14 cellular contexts compared by ENCODE assay signal in the genomic region with DNA sequence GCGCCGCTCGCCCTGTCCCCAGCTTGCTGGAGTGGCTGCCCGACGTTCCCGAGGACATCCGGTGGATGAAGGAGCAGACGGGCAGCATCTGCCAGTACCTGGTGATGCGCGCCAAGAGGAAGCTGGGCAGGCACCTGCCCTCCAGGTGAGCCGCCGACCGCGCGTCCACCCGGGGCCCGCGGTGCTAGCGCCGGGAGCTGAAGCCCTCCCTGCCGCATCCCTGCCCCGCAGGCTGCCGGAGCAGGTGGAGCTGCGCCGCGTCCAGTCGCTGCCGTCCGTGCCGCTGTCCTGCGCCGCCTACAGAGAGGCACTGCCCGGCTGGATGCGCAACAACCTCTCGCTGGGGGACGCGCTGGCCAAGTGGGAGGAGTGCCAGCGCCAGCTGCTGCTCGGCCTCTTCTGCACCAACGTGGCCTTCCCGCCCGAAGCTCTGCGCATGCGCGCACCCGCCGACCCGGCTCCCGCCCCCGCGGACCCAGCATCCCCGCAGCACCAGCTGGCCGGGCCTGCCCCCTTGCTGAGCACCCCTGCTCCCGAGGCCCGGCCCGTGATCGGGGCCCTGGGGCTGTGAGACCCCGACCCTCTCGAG. TPM values are rescaled to one million over a fixed set of nuclear protein-coding genes. Genes with fewer than 3 reads are reported as not detected.
A peak's percentile ranks its signal among the peaks of the same experiment; 100 is the strongest.
DNase-seq lines count a peak whose midpoint lies in the region; ATAC-seq and TF ChIP-seq lines count a peak whose summit lies in the region.
"Had no signal": no experiment of that assay in that cellular context is flagged by ENCODE, and none has a peak within 500 bp of the region (broad histone marks: within the 10 kb centered on the region; RNA-seq: fewer than 3 reads in every experiment).

No MANE protein-coding gene starts in this region.

- H3K9me3 ChIP-seq in PC-3 (ENCODE audit: low read length) (no peaks in the 10 kb centered on the region), mesenchymal stem cell (ENCODE audit: control insufficient read depth, low read length) (no peaks in the 10 kb centered on the region)

- H3K4me1 Mint-ChIP-seq in mesothelial cell of epicardium: peaks cover 25% of the 10 kb centered on the region
- peaks cover 37% of the 10 kb centered on the region for H3K4me1 Mint-ChIP-seq in activated T-cell treated with anti-CD3 and anti-CD28 coated beads, Interleukin-2, amount 50 U/mL, for 24 hours (ENCODE audit: low read depth)

- H3K27me3 ChIP-seq in PC-3 (ENCODE audit: low read length) (no peaks in the 10 kb centered on the region), mesenchymal stem cell (ENCODE audit: control insufficient read depth in 1 of 2, insufficient read depth in 1 of 2, low read length in 2 of 2) (peaks cover 0 to 17% of the 10 kb centered on the region in 2 experiments)

- H2BK15ac ChIP-seq in mesenchymal stem cell (ENCODE audit: low read depth, poor library complexity, severe bottlenecking): no peak overlapping the region

- H3K36me3 ChIP-seq in PC-3 (ENCODE audit: low read depth, low read length) (no peaks in the 10 kb centered on the region), mesenchymal stem cell (ENCODE audit: control insufficient read depth in 1 of 2, insufficient read depth in 2 of 2, low read depth in 1 of 2, low read length in 2 of 2) (peaks cover 25 to 48% of the 10 kb centered on the region in 2 experiments)

- intact Hi-C loops in PC-3 (cut with micrococcal nuclease): no loop called here

- H4K20me1 ChIP-seq in PC-3 (ENCODE audit: low read length): peaks cover 13% of the 10 kb centered on the region; the same call in 1 of the 2 replicates

- no peak overlapping the region for H3K18ac ChIP-seq in mesenchymal stem cell (ENCODE audit: low read depth in 1 of 2, low read length in 2 of 2)

- H3K4me2 ChIP-seq in PC-3 (ENCODE audit: low read length): no peak overlapping the region
- H3K4me2 ChIP-seq in mesenchymal stem cell (ENCODE audit: low read length, poor library complexity, severe bottlenecking): no peak overlapping the region
- H3K4me2 ChIP-seq: smooth muscle cell had no signal

- H2BK12ac ChIP-seq in mesenchymal stem cell (ENCODE audit: low read length in 2 of 2): no peak overlapping the region

- H3K4me3 ChIP-seq in PC-3 (ENCODE audit: low read length): no peak overlapping the region
- H3K4me3 ChIP-seq in mesenchymal stem cell (ENCODE audit: insufficient read depth in 1 of 2, low read depth in 1 of 2, low read length in 2 of 2): no peak overlapping the region
- H3K4me3 ChIP-seq: lung, smooth muscle cell had no signal

- H3K79me1 ChIP-seq in mesenchymal stem cell (replicated peaks; ENCODE audit: low read length, poor library complexity, severe bottlenecking): peaks cover 20% of the 10 kb centered on the region

- DNase-seq in Ammon's horn (ENCODE audit: low spot score) (peak; percentile 74), NCI-H1092 (lab: John Stamatoyannopoulos, UW) (peak; percentile 82), PC-3 (no peak), mesenchymal stem cell (no peak), mesothelial cell of epicardium (ENCODE audit: low spot score in 2 of 2, unreplicated experiment in 2 of 2) (no peak)
- no peak for DNase-seq in activated effector memory CD4-positive, alpha-beta T cell treated with Interleukin-2 at 50 U/mL for 16 hours
- DNase-seq in activated T-cell treated with anti-CD3 and anti-CD28 coated beads, Interleukin-2, amount 50 U/mL, for 24 hours: no peak
- DNase-seq: activated naive CD4-positive, alpha-beta T cell; DND-41; occipital lobe had no signal

- no peak for ATAC-seq in PC-3
- ATAC-seq in HG03196 (IDR thresholded peaks at IDR 0.05; ENCODE audit: unreplicated experiment): no peak

- H3K9me2 ChIP-seq in PC-3 (replicated peaks; ENCODE audit: low read length): no peaks in the 10 kb centered on the region

- peaks cover 25% of the 10 kb centered on the region for H3K27me3 Mint-ChIP-seq in mesothelial cell of epicardium (ENCODE audit: low read depth)
- H3K27me3 Mint-ChIP-seq in activated T-cell treated with anti-CD3 and anti-CD28 coated beads, Interleukin-2, amount 50 U/mL, for 24 hours: peaks cover 24% of the 10 kb centered on the region

- H3K14ac ChIP-seq in mesenchymal stem cell (ENCODE audit: low read length in 2 of 2): no peak overlapping the region

- H3K27ac ChIP-seq in PC-3 (ENCODE audit: low read length): peak overlapping the region; percentile 74
- no peak overlapping the region for H3K27ac ChIP-seq in mesenchymal stem cell (ENCODE audit: low read length, poor library complexity, severe bottlenecking)

- no peak overlapping the region for H4K8ac ChIP-seq in mesenchymal stem cell (ENCODE audit: low read length)

- H3K4me1 ChIP-seq in PC-3 (ENCODE audit: insufficient read depth, low read length) (peaks cover 51% of the 10 kb centered on the region), mesenchymal stem cell (ENCODE audit: control insufficient read depth, insufficient read depth, low read depth, low read length) (peaks cover 62% of the 10 kb centered on the region)

- no TSS peak for BruUV-seq in PC-3 (replicated peaks; lab: Mats Ljungman, UMichigan)

- H2BK120ac ChIP-seq in mesenchymal stem cell (ENCODE audit: low read depth, low read length): no peak overlapping the region

- no peak overlapping the region for H2AK5ac ChIP-seq in mesenchymal stem cell (ENCODE audit: low read length, severe bottlenecking)

- TF ChIP-seq CTCF in PC-3 (conservative IDR thresholded peaks at IDR 0.05; ENCODE audit: low read depth, low read length) (no peak), mesothelial cell of epicardium (IDR thresholded peaks at IDR 0.05; ENCODE audit: unreplicated experiment) (no peak)

- no peak overlapping the region for H2BK5ac ChIP-seq in mesenchymal stem cell (ENCODE audit: low read depth, low read length, poor library complexity, severe bottlenecking)

- no peak overlapping the region for H3K4ac ChIP-seq in mesenchymal stem cell (ENCODE audit: low read depth in 1 of 2, low read length in 2 of 2)

- H3K9ac ChIP-seq in PC-3 (ENCODE audit: low read length) (no peak overlapping the region), mesenchymal stem cell (ENCODE audit: low read length) (no peak overlapping the region)

- POLR2A ChIA-PET in PC-3 (lab: Charles Lee; ENCODE audit: unreplicated experiment): no interaction called here

- H3F3A ChIP-seq in PC-3 (ENCODE audit: low read length, unreplicated experiment): no peaks in the 10 kb centered on the region

- no peak overlapping the region for H2AFZ ChIP-seq in PC-3 (ENCODE audit: low read length)
- no peak overlapping the region for H2AFZ ChIP-seq in mesenchymal stem cell (ENCODE audit: low read depth, low read length)

- WGBS in mesenchymal stem cell: 97% methylated on average over 56 of the region's 59 CpGs

- CTCF ChIA-PET in PC-3 (lab: Charles Lee): no interaction called here

- no peak overlapping the region for H3K27ac Mint-ChIP-seq in mesothelial cell of epicardium
- H3K27ac Mint-ChIP-seq in activated T-cell treated with anti-CD3 and anti-CD28 coated beads, Interleukin-2, amount 50 U/mL, for 24 hours: no peak overlapping the region

- no peak overlapping the region for H3K23ac ChIP-seq in mesenchymal stem cell (ENCODE audit: low read length in 2 of 2)

- H3K36me3 Mint-ChIP-seq in mesothelial cell of epicardium: peaks cover 7% of the 10 kb centered on the region
- peaks cover 26% of the 10 kb centered on the region for H3K36me3 Mint-ChIP-seq in activated T-cell treated with anti-CD3 and anti-CD28 coated beads, Interleukin-2, amount 50 U/mL, for 24 hours (ENCODE audit: low read depth)

- H3K4me3 Mint-ChIP-seq in mesothelial cell of epicardium: no peak overlapping the region
- no peak overlapping the region for H3K4me3 Mint-ChIP-seq in activated T-cell treated with anti-CD3 and anti-CD28 coated beads, Interleukin-2, amount 50 U/mL, for 24 hours

- H4K91ac ChIP-seq in mesenchymal stem cell (ENCODE audit: low read length): peak overlapping the region; percentile 60

- H3K79me2 ChIP-seq in PC-3 (ENCODE audit: low read length): peaks cover 25% of the 10 kb centered on the region

- H3K9me3 Mint-ChIP-seq in mesothelial cell of epicardium: no peaks in the 10 kb centered on the region
- H3K9me3 Mint-ChIP-seq in activated T-cell treated with anti-CD3 and anti-CD28 coated beads, Interleukin-2, amount 50 U/mL, for 24 hours: no peaks in the 10 kb centered on the region

RNA-seq across cellular contexts. Expression of gene CRACR2B, which starts 3.3 kb away (rescaled TPM):
- 10.6 and 19.8 TPM in 2 replicates for total RNA-seq in PC-3 (2014; rRNA removed)
- polyA plus RNA-seq in mesenchymal stem cell (2013, experiment 1 of 2): 0.58 TPM
- 0.34 TPM for polyA plus RNA-seq in mesenchymal stem cell (2013, experiment 2 of 2)
- total RNA-seq in mesothelial cell of epicardium: 9.9 to 10.6 TPM (median 10.0 TPM) in 3 replicates
- total RNA-seq: HT1080 had no signal

RNA-seq across cellular contexts. Expression of gene PNPLA2, which starts 5.7 kb away (rescaled TPM):
- total RNA-seq in PC-3 (2014; rRNA removed) (40.2 and 41.4 TPM in 2 replicates), mesothelial cell of epicardium (41.3 to 50.9 TPM (median 50.0 TPM) in 3 replicates)
- 30.6 TPM for polyA plus RNA-seq in mesenchymal stem cell (2013, experiment 1 of 2)
- 30.0 TPM for polyA plus RNA-seq in mesenchymal stem cell (2013, experiment 2 of 2)

RNA-seq across cellular contexts. Expression of gene CD151, which starts 8.4 kb away (rescaled TPM):
- 469 and 490 TPM in 2 replicates for total RNA-seq in PC-3 (2014; rRNA removed)
- 315 TPM for polyA plus RNA-seq in mesenchymal stem cell (2013, experiment 1 of 2)
- 301 TPM for polyA plus RNA-seq in mesenchymal stem cell (2013, experiment 2 of 2)
- 125 to 142 TPM (median 140 TPM) in 3 replicates for total RNA-seq in mesothelial cell of epicardium

RNA-seq across cellular contexts. Expression of gene RPLP2, which starts 14.6 kb away (rescaled TPM):
- total RNA-seq in PC-3 (2014; rRNA removed) (897 and 964 TPM in 2 replicates), mesothelial cell of epicardium (1,651 to 1,738 TPM (median 1,657 TPM) in 3 replicates)
- polyA plus RNA-seq in mesenchymal stem cell (2013, experiment 1 of 2): 3,881 TPM
- polyA plus RNA-seq in mesenchymal stem cell (2013, experiment 2 of 2): 4,036 TPM

RNA-seq across cellular contexts. Expression of gene POLR2L, which starts 17.9 kb away (rescaled TPM):
- 661 and 1,148 TPM in 2 replicates for total RNA-seq in PC-3 (2014; rRNA removed)
- 439 TPM for polyA plus RNA-seq in mesenchymal stem cell (2013, experiment 1 of 2)
- 458 TPM for polyA plus RNA-seq in mesenchymal stem cell (2013, experiment 2 of 2)
- total RNA-seq in mesothelial cell of epicardium: 78.7 to 80.2 TPM (median 79.8 TPM) in 3 replicates

Comparison
In these comparisons a context has a peak if more than half of its experiments do, and no peak if none do; other contexts are left out.
1. DNase-seq: peak in Ammon's horn (single experiment) and NCI-H1092 (single experiment); none in PC-3 (single experiment), mesenchymal stem cell (single experiment), activated effector memory CD4-positive, alpha-beta T cell treated with Interleukin-2 at 50 U/mL for 16 hours (single experiment), mesothelial cell of epicardium (0 of 2) and activated T-cell treated with anti-CD3 and anti-CD28 coated beads, Interleukin-2, amount 50 U/mL, for 24 hours (single experiment).